In the genomic region with DNA sequence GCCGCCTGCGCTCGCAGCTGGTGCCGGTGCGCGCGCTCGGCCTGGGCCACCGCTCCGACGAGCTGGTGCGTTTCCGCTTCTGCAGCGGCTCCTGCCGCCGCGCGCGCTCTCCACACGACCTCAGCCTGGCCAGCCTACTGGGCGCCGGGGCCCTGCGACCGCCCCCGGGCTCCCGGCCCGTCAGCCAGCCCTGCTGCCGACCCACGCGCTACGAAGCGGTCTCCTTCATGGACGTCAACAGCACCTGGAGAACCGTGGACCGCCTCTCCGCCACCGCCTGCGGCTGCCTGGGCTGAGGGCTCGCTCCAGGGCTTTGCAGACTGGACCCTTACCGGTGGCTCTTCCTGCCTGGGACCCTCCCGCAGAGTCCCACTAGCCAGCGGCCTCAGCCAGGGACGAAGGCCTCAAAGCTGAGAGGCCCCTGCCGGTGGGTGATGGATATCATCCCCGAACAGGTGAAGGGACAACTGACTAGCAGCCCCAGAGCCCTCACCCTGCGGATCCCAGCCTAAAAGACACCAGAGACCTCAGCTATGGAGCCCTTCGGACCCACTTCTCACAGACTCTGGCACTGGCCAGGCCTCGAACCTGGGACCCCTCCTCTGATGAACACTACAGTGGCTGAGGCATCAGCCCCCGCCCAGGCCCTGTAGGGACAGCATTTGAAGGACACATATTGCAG, we compare ENCODE assay signal across 7 cellular contexts. TPM values are rescaled to one million over a fixed set of nuclear protein-coding genes. Genes with fewer than 3 reads are reported as not detected.
DNase-seq lines count a peak whose midpoint lies in the region; ATAC-seq, FAIRE-seq and TF ChIP-seq lines count a peak whose summit lies in the region.
"Had no signal": no experiment of that assay in that cellular context is flagged by ENCODE, and none has a peak within 500 bp of the region (broad histone marks: within the 10 kb centered on the region; RNA-seq: fewer than 3 reads in every experiment).

No MANE protein-coding gene starts in this region.

- POLR2A ChIA-PET in A549 (lab: Yijun Ruan, JAX), result no interaction called here

- H3K4me3 ChIP-seq in A549 (no peak overlapping the region), NB4 (ENCODE audit: low read depth, low read length) (no peak overlapping the region), retinal pigment epithelial cell (ENCODE audit: low read length) (peak overlapping the region; percentile 38)

- 96% methylated on average over 30 of the region's 49 CpGs for WGBS in A549 (ENCODE audit: missing lambda C conversion rate)

- TF ChIP-seq POLR2A in A549 (IDR thresholded peaks at IDR 0.05; ENCODE audit: low read length) (no peak), NB4 (IDR thresholded peaks at IDR 0.05; ENCODE audit: extremely low read depth, insufficient read length) (no peak)

- CTCF ChIA-PET in A549 (lab: Yijun Ruan, JAX), result interaction anchor here (1.8 to 16.9 kb wide), 4 partner anchors 9 to 172 kb away, joined by 5 to 243 read pairs (median 18); a partner anchor contains a TSS

- DNase-seq in A549 (ENCODE audit: low read depth in 1 of 2, low spot score in 1 of 2), result no peak
- peak; percentile 26 for DNase-seq in NB4 (ENCODE audit: low read depth)
- no peak for DNase-seq in epithelial cell of prostate (ENCODE audit: low read depth, low spot score)
- no peak for DNase-seq in retinal pigment epithelial cell (ENCODE audit: low read depth)
- DNase-seq in D721Med (ENCODE audit: insufficient read length, low spot score), result no peak
- no peak for DNase-seq in SIG-M5 (lab: John Stamatoyannopoulos, UW)

- no peaks in the 10 kb centered on the region for H3K9me3 ChIP-seq in A549

- no peak for ATAC-seq in A549

- FAIRE-seq in A549 (lab: Jason Lieb, UNC) (no peak), D721Med (lab: Jason Lieb, UNC) (no peak)
- FAIRE-seq: islet of Langerhans had no signal

- peak overlapping the region; percentile 55 for H3K4me2 ChIP-seq in A549

- H3K4me1 ChIP-seq in A549, result peaks cover 40% of the 10 kb centered on the region

- no peak for TF ChIP-seq RAD21 in A549 (conservative IDR thresholded peaks at IDR 0.05 in 1 of 2, IDR thresholded peaks at IDR 0.05 in 1 of 2)

- TF ChIP-seq CTCF in A549 (IDR thresholded peaks at IDR 0.05), result no peak
- TF ChIP-seq CTCF in NB4 (IDR thresholded peaks at IDR 0.05; ENCODE audit: low read depth, low read length), result no peak
- TF ChIP-seq CTCF in retinal pigment epithelial cell (conservative IDR thresholded peaks at IDR 0.05; ENCODE audit: low read depth, low read length), result peak; percentile 28
- TF ChIP-seq CTCF in D721Med (IDR thresholded peaks at IDR 0.05; ENCODE audit: insufficient read depth, missing control alignments), result no peak

- H3K27ac ChIP-seq in A549 (peak overlapping the region; percentile 64 to 83; a peak in 5 of 6 replicates), epithelial cell of prostate (peak overlapping the region; percentile 98)

- TF ChIP-seq EP300 in A549 (IDR thresholded peaks at IDR 0.05), result no peak

TF ChIP-seq in A549, 52 proteins besides CTCF, POLR2A, EP300 and RAD21:
- no peak for TF ChIP-seq SREBF2 (IDR thresholded peaks at IDR 0.05)
- no peak for TF ChIP-seq RFX5 (IDR thresholded peaks at IDR 0.05)
- TF ChIP-seq, protein P1, sequence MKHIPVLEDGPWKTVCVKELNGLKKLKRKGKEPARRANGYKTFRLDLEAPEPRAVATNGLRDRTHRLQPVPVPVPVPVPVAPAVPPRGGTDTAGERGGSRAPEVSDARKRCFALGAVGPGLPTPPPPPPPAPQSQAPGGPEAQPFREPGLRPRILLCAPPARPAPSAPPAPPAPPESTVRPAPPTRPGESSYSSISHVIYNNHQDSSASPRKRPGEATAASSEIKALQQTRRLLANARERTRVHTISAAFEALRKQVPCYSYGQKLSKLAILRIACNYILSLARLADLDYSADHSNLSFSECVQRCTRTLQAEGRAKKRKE (CRISPR knock-in tag; IDR thresholded peaks at IDR 0.05; ENCODE audit: low read depth), result no peak
- TF ChIP-seq, protein P2, sequence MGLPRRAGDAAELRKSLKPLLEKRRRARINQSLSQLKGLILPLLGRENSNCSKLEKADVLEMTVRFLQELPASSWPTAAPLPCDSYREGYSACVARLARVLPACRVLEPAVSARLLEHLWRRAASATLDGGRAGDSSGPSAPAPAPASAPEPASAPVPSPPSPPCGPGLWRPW (IDR thresholded peaks at IDR 0.05), result no peak
- no peak for TF ChIP-seq ZFP36 (IDR thresholded peaks at IDR 0.05; ENCODE audit: borderline replicate concordance, partially characterized antibody)

RNA-seq across cellular contexts. Expression of a gene that starts 3.0 kb away (rescaled TPM):
- polyA plus RNA-seq in A549 (2011; rRNA removed) (0.13 and 0.21 TPM in 2 replicates), A549 (2017; fragmentation: RNase III; extraction: RNeasy Plus Mini Kit Qiagen cat#74134 plus additional on column Dnase treatment) (0.49 to 0.90 TPM (median 0.53 TPM) in 3 replicates)
- polyA plus RNA-seq in A549 (2012; cell fraction: cytosol; rRNA removed), result 0.26 and 0.35 TPM in 2 replicates
- 4.0 and 4.9 TPM in 2 replicates for polyA plus RNA-seq in A549 (2012; cell fraction: nucleus; rRNA removed)
- not detected in 2 replicates for polyA minus RNA-seq in A549 (2011; rRNA and poly(A)+ RNA removed)

RNA-seq across cellular contexts. Expression of a gene that starts 10.1 kb away (rescaled TPM):
- polyA plus RNA-seq in A549 (2011; rRNA removed) (8.1 and 12.9 TPM in 2 replicates), A549 (2017; fragmentation: RNase III; extraction: RNeasy Plus Mini Kit Qiagen cat#74134 plus additional on column Dnase treatment) (12.7 to 15.8 TPM (median 14.4 TPM) in 3 replicates)
- polyA plus RNA-seq in A549 (2012; cell fraction: cytosol; rRNA removed), result 11.9 and 13.7 TPM in 2 replicates
- 33.2 and 37.8 TPM in 2 replicates for polyA plus RNA-seq in A549 (2012; cell fraction: nucleus; rRNA removed)
- 23.7 and 28.0 TPM in 2 replicates for polyA minus RNA-seq in A549 (2011; rRNA and poly(A)+ RNA removed)

RNA-seq across cellular contexts. Expression of a gene that starts 33.2 kb away (rescaled TPM):
- polyA plus RNA-seq in A549 (2011; rRNA removed) (41.7 and 43.5 TPM in 2 replicates), A549 (2017; fragmentation: RNase III; extraction: RNeasy Plus Mini Kit Qiagen cat#74134 plus additional on column Dnase treatment) (35.0 to 42.4 TPM (median 38.8 TPM) in 3 replicates)
- 57.1 and 68.4 TPM in 2 replicates for polyA plus RNA-seq in A549 (2012; cell fraction: cytosol; rRNA removed)
- 170 and 171 TPM in 2 replicates for polyA plus RNA-seq in A549 (2012; cell fraction: nucleus; rRNA removed)
- 69.6 and 71.1 TPM in 2 replicates for polyA minus RNA-seq in A549 (2011; rRNA and poly(A)+ RNA removed)

RNA-seq across cellular contexts. Expression of a gene that starts 38.1 kb away (rescaled TPM):
- polyA plus RNA-seq in A549 (2011; rRNA removed) (97.0 and 104 TPM in 2 replicates), A549 (2017; fragmentation: RNase III; extraction: RNeasy Plus Mini Kit Qiagen cat#74134 plus additional on column Dnase treatment) (91.0 to 101 TPM (median 91.2 TPM) in 3 replicates)
- polyA plus RNA-seq in A549 (2012; cell fraction: cytosol; rRNA removed), result 172 and 181 TPM in 2 replicates
- polyA plus RNA-seq in A549 (2012; cell fraction: nucleus; rRNA removed), result 119 and 130 TPM in 2 replicates
- polyA minus RNA-seq in A549 (2011; rRNA and poly(A)+ RNA removed), result 70.2 and 72.6 TPM in 2 replicates

RNA-seq across cellular contexts. Expression of a gene that starts 42.4 kb away (rescaled TPM):
- polyA plus RNA-seq in A549 (2011; rRNA removed) (19.0 and 21.2 TPM in 2 replicates), A549 (2017; fragmentation: RNase III; extraction: RNeasy Plus Mini Kit Qiagen cat#74134 plus additional on column Dnase treatment) (35.8 to 36.4 TPM (median 36.0 TPM) in 3 replicates)
- polyA plus RNA-seq in A549 (2012; cell fraction: cytosol; rRNA removed), result 35.2 and 58.6 TPM in 2 replicates
- 49.6 and 74.1 TPM in 2 replicates for polyA plus RNA-seq in A549 (2012; cell fraction: nucleus; rRNA removed)
- 30.4 and 32.3 TPM in 2 replicates for polyA minus RNA-seq in A549 (2011; rRNA and poly(A)+ RNA removed)
